In genomic region chr12:989751-990278, GRCh38 we compare ENCODE assay signal across 8 cellular contexts. TPM values are rescaled to one million over a fixed set of nuclear protein-coding genes. Genes with fewer than 3 reads are reported as not detected.
A peak's percentile ranks its signal among the peaks of the same experiment; 100 is the strongest.
DNase-seq lines count a peak whose midpoint lies in the region; ATAC-seq and TF ChIP-seq lines count a peak whose summit lies in the region.

No MANE protein-coding gene starts in this region.

- CTCF ChIA-PET in activated naive CD4-positive, alpha-beta T cell treated with anti-CD3 and anti-CD28 coated beads for 36 hours (lab: Charles Lee): interaction anchor here (1.2 to 1.6 kb wide), 2 partner anchors 40 to 103 kb away, joined by 3 to 6 read pairs; partner anchors contain the start of gene RAD52

- TF ChIP-seq POLR2A in heart left ventricle (IDR thresholded peaks at IDR 0.05): no peak

- peaks cover 25% of the 10 kb centered on the region for H3K4me1 Mint-ChIP-seq in activated naive CD4-positive, alpha-beta T cell treated with anti-CD3 and anti-CD28 coated beads for 36 hours (ENCODE audit: low read depth)
- peaks cover 33% of the 10 kb centered on the region for H3K4me1 Mint-ChIP-seq in activated naive CD8-positive, alpha-beta T cell treated with anti-CD3 and anti-CD28 coated beads, Interleukin-2, amount 50 U/mL, for 24 hours

- H3K9me3 ChIP-seq in heart left ventricle: no peaks in the 10 kb centered on the region

- peaks cover 0 to 42% (median 30%) of the 10 kb centered on the region in 12 donors for H3K4me1 ChIP-seq in heart left ventricle

- intact Hi-C loops in activated naive CD4-positive, alpha-beta T cell treated with anti-CD3 and anti-CD28 coated beads for 36 hours (cut with micrococcal nuclease): loop anchor here (5.0 kb wide), 1 partner anchor 107 kb away; no protein-coding TSS in a partner anchor
- intact Hi-C loops in heart left ventricle (cut with DNase I): loop anchor here in 8 of 10 donors (2.0 to 10.0 kb wide), 10 partner anchors 38 to 605 kb away; partner anchors contain the start of genes RAD52 (in 3 of the 8) and FBXL14 (in 2 of the 8)
- intact Hi-C loops in posterior vena cava (cut with DNase I): loop anchor here in 1 of 2 donors (5.0 kb wide), 1 partner anchor 92 kb away; no protein-coding TSS in a partner anchor

- no peak for DNase-seq in activated naive CD4-positive, alpha-beta T cell treated with anti-CD3 and anti-CD28 coated beads for 36 hours
- DNase-seq in activated naive CD4-positive, alpha-beta T cell treated with Interleukin-2 at 50 U/mL for 16 hours: no peak
- DNase-seq in NCI-H2227 treated with DMSO at 0.1 percent for 48 hours (lab: John Stamatoyannopoulos, UW): peak; percentile 1
- peak; percentile 8 for DNase-seq in activated naive CD8-positive, alpha-beta T cell treated with anti-CD3 and anti-CD28 coated beads, Interleukin-2, amount 50 U/mL, for 24 hours
- peak in 3 of 5 donors; percentile 24 to 59 (median 34) for DNase-seq in heart left ventricle
- DNase-seq in putamen (ENCODE audit: low spot score): peak; percentile 18
- no peak for DNase-seq in posterior vena cava (ENCODE audit: low spot score)

- H3K27me3 ChIP-seq in heart left ventricle: no peaks in the 10 kb centered on the region

- H3K27me3 Mint-ChIP-seq in activated naive CD4-positive, alpha-beta T cell treated with anti-CD3 and anti-CD28 coated beads for 36 hours (ENCODE audit: low read depth): no peaks in the 10 kb centered on the region
- H3K27me3 Mint-ChIP-seq in activated naive CD8-positive, alpha-beta T cell treated with anti-CD3 and anti-CD28 coated beads, Interleukin-2, amount 50 U/mL, for 24 hours: no peaks in the 10 kb centered on the region

- H3K36me3 ChIP-seq in heart left ventricle: no peaks in the 10 kb centered on the region

- peaks cover 3% of the 10 kb centered on the region for H3K36me3 Mint-ChIP-seq in activated naive CD4-positive, alpha-beta T cell treated with anti-CD3 and anti-CD28 coated beads for 36 hours (ENCODE audit: low read depth)
- peaks cover 3% of the 10 kb centered on the region for H3K36me3 Mint-ChIP-seq in activated naive CD8-positive, alpha-beta T cell treated with anti-CD3 and anti-CD28 coated beads, Interleukin-2, amount 50 U/mL, for 24 hours (ENCODE audit: low read depth)

- peak in 1 of 12 donors; percentile 16 for TF ChIP-seq CTCF in heart left ventricle (IDR thresholded peaks at IDR 0.05)

- H3K27ac Mint-ChIP-seq in activated naive CD4-positive, alpha-beta T cell treated with anti-CD3 and anti-CD28 coated beads for 36 hours: peak overlapping the region; percentile 62
- peak overlapping the region; percentile 89 for H3K27ac Mint-ChIP-seq in activated naive CD8-positive, alpha-beta T cell treated with anti-CD3 and anti-CD28 coated beads, Interleukin-2, amount 50 U/mL, for 24 hours

- peak overlapping the region; percentile 88 to 99 (median 97) for H3K27ac ChIP-seq in heart left ventricle

- WGBS in heart left ventricle, 4 donors: 2 to 5% (median 4%) methylated on average over 9 of the region's 9 CpGs

- H3K4me3 ChIP-seq in heart left ventricle: peak overlapping the region; percentile 55 to 97 (median 91)

- ATAC-seq in activated naive CD8-positive, alpha-beta T cell treated with anti-CD3 and anti-CD28 coated beads, Interleukin-2, amount 50 U/mL, for 24 hours: no peak
- ATAC-seq in heart left ventricle (peak in 3 of 4 donors; percentile 24 to 48 (median 47)), GM21390 (IDR thresholded peaks at IDR 0.05; ENCODE audit: unreplicated experiment) (no peak)

- no peaks in the 10 kb centered on the region for H3K9me3 Mint-ChIP-seq in activated naive CD4-positive, alpha-beta T cell treated with anti-CD3 and anti-CD28 coated beads for 36 hours
- no peaks in the 10 kb centered on the region for H3K9me3 Mint-ChIP-seq in activated naive CD8-positive, alpha-beta T cell treated with anti-CD3 and anti-CD28 coated beads, Interleukin-2, amount 50 U/mL, for 24 hours

- peak overlapping the region; percentile 76 for H3K4me3 Mint-ChIP-seq in activated naive CD4-positive, alpha-beta T cell treated with anti-CD3 and anti-CD28 coated beads for 36 hours
- H3K4me3 Mint-ChIP-seq in activated naive CD8-positive, alpha-beta T cell treated with anti-CD3 and anti-CD28 coated beads, Interleukin-2, amount 50 U/mL, for 24 hours: peak overlapping the region; percentile 96

RNA-seq across cellular contexts. Expression of gene ERC1, which starts 1.2 kb away (rescaled TPM):
- total RNA-seq in activated naive CD4-positive, alpha-beta T cell treated with anti-CD3 and anti-CD28 coated beads for 36 hours: 10 to 100 TPM; 17.4 to 20.7 TPM
- total RNA-seq in heart left ventricle: 10 to 100 TPM; 36.0 to 84.0 (median 52.8) TPM
- 10 to 100 TPM; 13.5 to 20.9 TPM for polyA plus RNA-seq in heart left ventricle
- total RNA-seq in posterior vena cava: 10 to 100 TPM; 84.0 to 92.2 TPM

RNA-seq across cellular contexts. Expression of gene RAD52, which starts 40.3 kb away (rescaled TPM):
- total RNA-seq in activated naive CD4-positive, alpha-beta T cell treated with anti-CD3 and anti-CD28 coated beads for 36 hours: 10 to 100 TPM; 15.6 to 17.9 TPM
- total RNA-seq in heart left ventricle (1 to 10 TPM; 4.1 to 9.7 (median 6.2) TPM), posterior vena cava (10 to 100 TPM in 1 of 2 donors, 1 to 10 TPM in 1; 7.9 to 10.5 TPM)
- 1 to 10 TPM; 4.3 to 7.9 TPM for polyA plus RNA-seq in heart left ventricle

Comparison
In these comparisons a context has a peak if more than half of its experiments do, and no peak if none do; other contexts are left out.
1. DNase-seq: peak in NCI-H2227 treated with DMSO at 0.1 percent for 48 hours (single experiment), activated naive CD8-positive, alpha-beta T cell treated with anti-CD3 and anti-CD28 coated beads, Interleukin-2, amount 50 U/mL, for 24 hours (single experiment), heart left ventricle (3 of 5) and putamen (single experiment); none in activated naive CD4-positive, alpha-beta T cell treated with anti-CD3 and anti-CD28 coated beads for 36 hours (single experiment), activated naive CD4-positive, alpha-beta T cell treated with Interleukin-2 at 50 U/mL for 16 hours (single experiment) and posterior vena cava (single experiment).
2. ATAC-seq: peak in heart left ventricle (3 of 4); none in activated naive CD8-positive, alpha-beta T cell treated with anti-CD3 and anti-CD28 coated beads, Interleukin-2, amount 50 U/mL, for 24 hours (single experiment) and GM21390 (single experiment).